8 cellular contexts compared by ENCODE assay signal in the genomic region with DNA sequence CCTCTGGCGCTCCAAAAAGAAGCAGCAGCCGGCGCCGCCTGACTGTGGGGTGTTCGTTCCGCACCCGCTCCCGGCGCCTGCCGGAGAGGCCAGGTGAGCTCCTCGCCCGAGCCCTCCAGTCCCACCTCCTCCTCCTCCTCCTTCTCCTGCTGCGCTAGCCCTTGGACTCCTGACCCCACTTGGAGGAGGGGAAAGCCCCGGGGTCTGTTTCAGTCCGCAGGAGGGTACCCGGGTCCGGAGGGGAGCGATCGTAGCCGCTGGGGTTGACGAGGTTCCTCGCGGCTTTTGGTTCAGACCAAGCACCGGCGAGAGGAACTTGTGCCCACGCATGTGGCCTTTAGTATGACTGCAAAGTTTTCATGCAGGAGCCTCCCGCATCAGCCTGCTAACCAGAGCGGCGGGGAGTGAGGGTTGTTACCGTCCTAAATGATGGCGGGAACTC. TPM values are rescaled to one million over a fixed set of nuclear protein-coding genes. Genes with fewer than 3 reads are reported as not detected.
DNase-seq lines count a peak whose midpoint lies in the region; ATAC-seq, FAIRE-seq and TF ChIP-seq lines count a peak whose summit lies in the region.

No MANE protein-coding gene starts in this region.

- no peak for FAIRE-seq in RCC 7860 (lab: Jason Lieb, UNC)

- TF ChIP-seq POLR2A in tibial nerve (IDR thresholded peaks at IDR 0.05), result no peak

- H3K4me3 ChIP-seq in GM12864 (ENCODE audit: low read depth, low read length) (peak overlapping the region; percentile 15), choroid plexus epithelial cell (ENCODE audit: low read depth, low read length) (peak overlapping the region; percentile 43), mononuclear cell (ENCODE audit: low read length) (peak overlapping the region; percentile 20), tibial nerve (peak overlapping the region; percentile 15 to 52 (median 36))

- 2 to 4% methylated on average over 30 to 31 of the region's 31 CpGs for WGBS in tibial nerve, 2 donors

- H3K9me3 ChIP-seq in mononuclear cell (ENCODE audit: low read depth, low read length) (no peaks in the 10 kb centered on the region), tibial nerve (no peaks in the 10 kb centered on the region)

- peak; percentile 54 for ATAC-seq in HG02759 (IDR thresholded peaks at IDR 0.05; ENCODE audit: unreplicated experiment)

- DNase-seq in GM12864 (ENCODE audit: low read depth), result no peak
- peak; percentile 28 for DNase-seq in SW480 (ENCODE audit: low spot score)
- DNase-seq in choroid plexus epithelial cell (ENCODE audit: low read depth), result peak; percentile 2
- no peak for DNase-seq in tibial nerve (ENCODE audit: low spot score in 2 of 2)
- no peak for DNase-seq in RCC 7860 (ENCODE audit: low spot score)
- no peak for DNase-seq in globus pallidus (ENCODE audit: low spot score)

- TF ChIP-seq CTCF in GM12864 (IDR thresholded peaks at IDR 0.05; ENCODE audit: low read depth, low read length, missing control alignments), result no peak
- no peak for TF ChIP-seq CTCF in choroid plexus epithelial cell (conservative IDR thresholded peaks at IDR 0.05; ENCODE audit: low read depth, low read length)
- TF ChIP-seq CTCF in tibial nerve (IDR thresholded peaks at IDR 0.05), result no peak

- H3K27ac ChIP-seq in tibial nerve, result no peak overlapping the region

- H3K4me1 ChIP-seq in mononuclear cell (ENCODE audit: insufficient read depth, low read length) (peaks cover 16% of the 10 kb centered on the region), tibial nerve (peaks cover 0 to 16% (median 4%) of the 10 kb centered on the region in 4 donors)

- no peaks in the 10 kb centered on the region for H3K36me3 ChIP-seq in tibial nerve

- peaks cover 67% of the 10 kb centered on the region for H3K27me3 ChIP-seq in mononuclear cell (ENCODE audit: insufficient read depth, low read length)
- H3K27me3 ChIP-seq in tibial nerve, result peaks cover 0 to 56% of the 10 kb centered on the region in 2 donors

- TF ChIP-seq EP300 in tibial nerve (IDR thresholded peaks at IDR 0.05), result no peak

RNA-seq across cellular contexts. Expression of a gene that starts 0.5 kb away (rescaled TPM):
- total RNA-seq in mononuclear cell (60.9 TPM), tibial nerve (10 to 100 TPM in 1 of 4 donors, 1 to 10 TPM in 3; 5.9 to 15.3 (median 8.1) TPM)

RNA-seq across cellular contexts. Expression of a gene that starts 35.5 kb away (rescaled TPM):
- total RNA-seq in mononuclear cell (62.8 TPM), tibial nerve (10 to 100 TPM; 25.5 to 39.1 (median 35.7) TPM)

Comparison
In these comparisons a context has a peak if more than half of its experiments do, and no peak if none do; other contexts are left out.
1. DNase-seq: peak in SW480 (single experiment) and choroid plexus epithelial cell (single experiment); none in GM12864 (single experiment), tibial nerve (0 of 2), RCC 7860 (single experiment) and globus pallidus (single experiment).
2. Peak in every context shown above with its lines, with median percentiles within 50 percentile points of each other: H3K4me3 ChIP-seq.